8 cellular contexts compared by ENCODE assay signal in the genomic region with DNA sequence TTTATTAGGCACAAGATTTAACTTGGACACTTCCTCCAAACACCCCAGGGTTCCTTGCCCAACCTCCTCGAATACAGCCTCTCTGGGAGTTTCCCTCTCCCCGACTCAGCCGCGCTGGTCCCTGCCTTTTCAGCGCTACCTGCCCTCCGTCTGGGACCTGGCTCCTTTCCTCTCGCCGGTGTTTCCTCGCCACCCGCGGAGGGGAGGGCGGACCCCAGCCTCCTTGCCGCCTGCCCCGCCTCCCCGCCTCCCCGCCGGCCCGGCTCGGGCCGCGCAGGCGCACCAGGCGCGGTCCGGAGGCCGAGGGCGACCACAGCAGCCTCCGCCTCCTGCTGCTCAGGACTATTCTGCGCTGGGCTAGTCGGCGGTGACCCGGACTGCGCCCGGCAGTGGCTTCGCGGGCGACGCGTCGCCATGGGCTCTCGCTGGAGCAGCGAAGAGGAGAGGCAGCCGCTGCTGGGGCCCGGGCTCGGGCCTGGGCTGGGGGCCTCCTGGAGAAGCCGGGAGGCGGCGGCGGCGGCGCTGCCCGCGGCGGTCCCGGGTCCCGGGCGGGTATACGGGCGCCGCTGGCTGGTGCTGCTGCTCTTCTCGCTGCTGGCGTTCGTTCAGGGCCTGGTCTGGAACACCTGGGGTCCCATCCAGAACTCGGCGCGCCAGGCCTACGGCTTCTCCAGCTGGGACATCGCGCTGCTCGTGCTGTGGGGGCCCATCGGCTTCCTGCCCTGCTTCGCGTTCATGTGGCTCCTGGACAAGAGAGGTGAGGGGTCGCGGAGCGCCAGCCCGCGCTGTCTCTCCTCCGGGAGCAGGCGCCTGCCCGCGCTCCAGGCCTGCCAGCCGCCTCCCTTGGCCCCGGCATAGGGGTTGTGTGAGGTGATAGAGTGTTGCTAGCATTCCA. TPM values are rescaled to one million over a fixed set of nuclear protein-coding genes. Genes with fewer than 3 reads are reported as not detected.
DNase-seq lines count a peak whose midpoint lies in the region; ATAC-seq and TF ChIP-seq lines count a peak whose summit lies in the region.

A gene with protein sequence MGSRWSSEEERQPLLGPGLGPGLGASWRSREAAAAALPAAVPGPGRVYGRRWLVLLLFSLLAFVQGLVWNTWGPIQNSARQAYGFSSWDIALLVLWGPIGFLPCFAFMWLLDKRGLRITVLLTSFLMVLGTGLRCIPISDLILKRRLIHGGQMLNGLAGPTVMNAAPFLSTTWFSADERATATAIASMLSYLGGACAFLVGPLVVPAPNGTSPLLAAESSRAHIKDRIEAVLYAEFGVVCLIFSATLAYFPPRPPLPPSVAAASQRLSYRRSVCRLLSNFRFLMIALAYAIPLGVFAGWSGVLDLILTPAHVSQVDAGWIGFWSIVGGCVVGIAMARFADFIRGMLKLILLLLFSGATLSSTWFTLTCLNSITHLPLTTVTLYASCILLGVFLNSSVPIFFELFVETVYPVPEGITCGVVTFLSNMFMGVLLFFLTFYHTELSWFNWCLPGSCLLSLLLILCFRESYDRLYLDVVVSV (plus strand): TSS at position 291 of the 895 bp plus-strand sequence. CDS start 124 bp downstream, at position 415.

- DNase-seq in EH (ENCODE audit: low read depth) (peak; percentile 80), GM23338 (ENCODE audit: low spot score) (peak; percentile 89), M059J (ENCODE audit: low read depth) (peak; percentile 85), germinal center (ENCODE audit: low spot score) (peak; percentile 90), transverse colon (peak; percentile 81), NCI-H2029 treated with DMSO at 0.1 percent for 48 hours (lab: John Stamatoyannopoulos, UW) (no peak)
- DNase-seq in activated effector memory CD4-positive, alpha-beta T cell treated with Interleukin-2 at 50 U/mL for 16 hours: peak; percentile 65

- TF ChIP-seq EP300 in transverse colon (IDR thresholded peaks at IDR 0.05; ENCODE audit: low read depth): no peak

- intact Hi-C loops in transverse colon (cut with DNase I; ENCODE audit: low total_unique reads): no loop called here

- H3K4me3 ChIP-seq in GM23338 (peak within 1 kb of the TSS; percentile 75), parathyroid adenoma (ENCODE audit: low read depth, low read length) (peak within 1 kb of the TSS; percentile 74), transverse colon (peak within 1 kb of the TSS; percentile 66 to 81 (median 78))

- peaks cover 15% of the 10 kb centered on the region for H3K4me1 ChIP-seq in GM23338 (ENCODE audit: insufficient read depth)
- peaks cover 16% of the 10 kb centered on the region for H3K4me1 ChIP-seq in parathyroid adenoma
- H3K4me1 ChIP-seq in transverse colon: peaks cover 0 to 31% (median 25%) of the 10 kb centered on the region in 4 donors

- H3K79me2 ChIP-seq in GM23338 (replicated peaks; ENCODE audit: insufficient read depth) (peaks cover 14% of the 10 kb centered on the region; the same call in 1 of the 2 replicates), parathyroid adenoma (no peaks in the 10 kb centered on the region)

- peak within 1 kb of the TSS; percentile 79 for H3K4me2 ChIP-seq in GM23338
- peak within 1 kb of the TSS; percentile 89 for H3K4me2 ChIP-seq in parathyroid adenoma (ENCODE audit: low read length)

- H3K4me1 Mint-ChIP-seq in GM23338: peaks cover 18% of the 10 kb centered on the region; the same call in 2 of the 3 replicates

- no peaks in the 10 kb centered on the region for H3K9me3 Mint-ChIP-seq in GM23338

- no peaks in the 10 kb centered on the region for H3K9me3 ChIP-seq in parathyroid adenoma (ENCODE audit: control insufficient read depth, low read length)
- H3K9me3 ChIP-seq in transverse colon: no peaks in the 10 kb centered on the region

- H3K27ac ChIP-seq in GM23338 (ENCODE audit: low read depth) (peak within 1 kb of the TSS; percentile 90), parathyroid adenoma (peak within 1 kb of the TSS; percentile 91), transverse colon (peak within 1 kb of the TSS; percentile 86 to 97 (median 95))

- H3K27ac Mint-ChIP-seq in GM23338: peak within 1 kb of the TSS; percentile 99

- peak; percentile 71 for TF ChIP-seq POLR2A in transverse colon (IDR thresholded peaks at IDR 0.05)

- in situ Hi-C loops in transverse colon (cut with MboI; ENCODE audit: low pct_ligation_motif_present in 1 of 4, low pct_unique_long_range_greater_than_20kb in 1 of 4, low sequenced_read_pairs in 3 of 4): no loop called here

- WGBS in transverse colon (ENCODE audit: low coverage in 1 of 2), 2 donors: 0% methylated on average over 16 of the region's 84 CpGs; no CpG with 5 or more reads in 1 of the 2 donors

- peak; percentile 75 for ATAC-seq in GM23338

- H3K9ac ChIP-seq in parathyroid adenoma: peak within 1 kb of the TSS; percentile 67

- no peaks in the 10 kb centered on the region for H3K9me2 ChIP-seq in GM23338 (ENCODE audit: insufficient read depth)

- no peaks in the 10 kb centered on the region; the same call in 1 of the 2 replicates for H3F3A ChIP-seq in GM23338 (replicated peaks; ENCODE audit: low read depth)

- H3K36me3 ChIP-seq in GM23338 (ENCODE audit: insufficient read depth) (no peaks in the 10 kb centered on the region), parathyroid adenoma (ENCODE audit: control insufficient read depth, insufficient read depth, low read length) (no peaks in the 10 kb centered on the region), transverse colon (no peaks in the 10 kb centered on the region)

- H2AFZ ChIP-seq in GM23338 (peak within 1 kb of the TSS; percentile 69), parathyroid adenoma (peak within 1 kb of the TSS; percentile 95)

- H3K27me3 ChIP-seq in GM23338 (ENCODE audit: insufficient read depth) (peaks cover 17% of the 10 kb centered on the region), parathyroid adenoma (ENCODE audit: control insufficient read depth, insufficient read depth, low read length) (no peaks in the 10 kb centered on the region), transverse colon (no peaks in the 10 kb centered on the region)

- H3K36me3 Mint-ChIP-seq in GM23338 (ENCODE audit: low read depth): no peaks in the 10 kb centered on the region

- peaks cover 1% of the 10 kb centered on the region for H3K27me3 Mint-ChIP-seq in GM23338 (ENCODE audit: insufficient read depth, low read depth, poor library complexity)

- peak within 1 kb of the TSS; percentile 79; the same call in 2 of the 3 replicates for H3K4me3 Mint-ChIP-seq in GM23338

- H4K20me1 ChIP-seq in GM23338 (replicated peaks; ENCODE audit: insufficient read depth): peaks cover 11% of the 10 kb centered on the region; the same call in 1 of the 2 replicates

- TF ChIP-seq CTCF in GM23338 (conservative IDR thresholded peaks at IDR 0.05; ENCODE audit: low read depth in 2 of 2) (no peak), parathyroid adenoma (IDR thresholded peaks at IDR 0.05) (peak; percentile 17), transverse colon (IDR thresholded peaks at IDR 0.05) (no peak)

TF ChIP-seq in GM23338, 12 proteins besides CTCF, POLR2A, EP300 and RAD21 (continues in another document):
- TF ChIP-seq POLR2AphosphoS5 (IDR thresholded peaks at IDR 0.05; ENCODE audit: low read depth): peak; percentile 87

RNA-seq across cellular contexts. Expression of the gene that starts here (rescaled TPM):
- 13.0 and 16.8 TPM in 2 replicates for total RNA-seq in GM23338 (2014; rRNA removed; shearing (Covaris generic))
- 3.7 and 4.0 TPM in 2 replicates for polyA plus RNA-seq in GM23338 (2016; fragmentation: Nextera tagmentation; extraction: Ambion mirVana)
- 30.3 and 38.0 TPM in 2 replicates for total RNA-seq in M059J (2014; rRNA removed; shearing (Covaris generic))
- 10 to 100 TPM in 3 of 4 donors, 1 to 10 TPM in 1; 2.4 to 29.9 (median 20.1) TPM for total RNA-seq in transverse colon
